12 cellular contexts compared by ENCODE assay signal in genomic region chr10:25176421-25176968, GRCh38. TPM values are rescaled to one million over a fixed set of nuclear protein-coding genes. Genes with fewer than 3 reads are reported as not detected.
A peak's percentile ranks its signal among the peaks of the same experiment; 100 is the strongest.
DNase-seq lines count a peak whose midpoint lies in the region; ATAC-seq and TF ChIP-seq lines count a peak whose summit lies in the region.
"Had no signal": no experiment of that assay in that cellular context is flagged by ENCODE, and none has a peak within 500 bp of the region (broad histone marks: within the 10 kb centered on the region; RNA-seq: fewer than 3 reads in every experiment).

No MANE protein-coding gene starts in this region.

- peaks cover 49% of the 10 kb centered on the region for H3K27me3 Mint-ChIP-seq in activated CD8-positive, alpha-beta T cell treated with anti-CD3 and anti-CD28 coated beads for 36 hours
- H3K27me3 Mint-ChIP-seq in activated CD8-positive, alpha-beta T cell treated with anti-CD3 and anti-CD28 coated beads, Interleukin-2, amount 10 ng/mL, durations not matched to agents 7 days and 5 days (ENCODE audit: low read depth), result peaks cover 37% of the 10 kb centered on the region
- H3K27me3 Mint-ChIP-seq in activated naive CD8-positive, alpha-beta T cell, result peaks cover 42% of the 10 kb centered on the region
- peaks cover 68% of the 10 kb centered on the region for H3K27me3 Mint-ChIP-seq in stimulated activated naive CD8-positive, alpha-beta T cell treated with anti-CD3 and anti-CD28 coated beads, Interleukin-15, amount 100 ng/mL, for 72 hours

- no peaks in the 10 kb centered on the region for H3K36me3 ChIP-seq in SJCRH30
- H3K36me3 ChIP-seq: vagina had no signal

- peaks cover 12% of the 10 kb centered on the region for H3K4me1 Mint-ChIP-seq in activated CD8-positive, alpha-beta T cell treated with anti-CD3 and anti-CD28 coated beads for 36 hours (ENCODE audit: low read depth)
- peaks cover 7% of the 10 kb centered on the region for H3K4me1 Mint-ChIP-seq in activated CD8-positive, alpha-beta T cell treated with anti-CD3 and anti-CD28 coated beads, Interleukin-2, amount 10 ng/mL, durations not matched to agents 7 days and 5 days (ENCODE audit: low read depth)
- peaks cover 8% of the 10 kb centered on the region for H3K4me1 Mint-ChIP-seq in activated naive CD8-positive, alpha-beta T cell (ENCODE audit: low read depth)
- H3K4me1 Mint-ChIP-seq in stimulated activated naive CD8-positive, alpha-beta T cell treated with anti-CD3 and anti-CD28 coated beads, Interleukin-15, amount 100 ng/mL, for 72 hours, result peaks cover 29% of the 10 kb centered on the region

- H3K4me3 Mint-ChIP-seq in activated CD8-positive, alpha-beta T cell treated with anti-CD3 and anti-CD28 coated beads for 36 hours, result no peak overlapping the region
- H3K4me3 Mint-ChIP-seq in activated CD8-positive, alpha-beta T cell treated with anti-CD3 and anti-CD28 coated beads, Interleukin-2, amount 10 ng/mL, durations not matched to agents 7 days and 5 days, result no peak overlapping the region
- peak overlapping the region; percentile 44 for H3K4me3 Mint-ChIP-seq in activated naive CD8-positive, alpha-beta T cell
- peak overlapping the region; percentile 15 to 63 for H3K4me3 Mint-ChIP-seq in stimulated activated naive CD8-positive, alpha-beta T cell treated with anti-CD3 and anti-CD28 coated beads, Interleukin-15, amount 100 ng/mL, for 72 hours
- H3K4me3 Mint-ChIP-seq: B cell had no signal

- POLR2A ChIA-PET in activated CD8-positive, alpha-beta T cell treated with anti-CD3 and anti-CD28 coated beads for 36 hours (lab: Charles Lee), result no interaction called here
- POLR2A ChIA-PET in activated CD8-positive, alpha-beta T cell treated with anti-CD3 and anti-CD28 coated beads, Interleukin-2, amount 10 ng/mL, durations not matched to agents 7 days and 5 days (lab: Charles Lee), result no interaction called here

- ATAC-seq in activated CD8-positive, alpha-beta T cell treated with anti-CD3 and anti-CD28 coated beads for 36 hours, result peak; percentile 55
- no peak for ATAC-seq in activated CD8-positive, alpha-beta T cell treated with anti-CD3 and anti-CD28 coated beads, Interleukin-2, amount 10 ng/mL, durations not matched to agents 7 days and 5 days
- peak; percentile 33 for ATAC-seq in stimulated activated naive CD8-positive, alpha-beta T cell treated with anti-CD3 and anti-CD28 coated beads, Interleukin-15, amount 100 ng/mL, for 72 hours
- no peak for ATAC-seq in HG02798 (IDR thresholded peaks at IDR 0.05; ENCODE audit: poor library complexity, unreplicated experiment)

- no peaks in the 10 kb centered on the region for H3K27me3 ChIP-seq in SJCRH30

- no peaks in the 10 kb centered on the region for H3K9me3 ChIP-seq in SJCRH30 (replicated peaks)
- H3K9me3 ChIP-seq: vagina had no signal

- no peak for TF ChIP-seq CTCF in activated CD8-positive, alpha-beta T cell treated with anti-CD3 and anti-CD28 coated beads for 36 hours (IDR thresholded peaks at IDR 0.05)

- no peak overlapping the region for H3K27ac ChIP-seq in SJCRH30
- H3K27ac ChIP-seq: vagina had no signal

- no peak overlapping the region for H3K4me3 ChIP-seq in SJCRH30
- H3K4me3 ChIP-seq: vagina had no signal

- peaks cover 1% of the 10 kb centered on the region for H3K36me3 Mint-ChIP-seq in activated CD8-positive, alpha-beta T cell treated with anti-CD3 and anti-CD28 coated beads for 36 hours (ENCODE audit: low read depth)
- H3K36me3 Mint-ChIP-seq in activated CD8-positive, alpha-beta T cell treated with anti-CD3 and anti-CD28 coated beads, Interleukin-2, amount 10 ng/mL, durations not matched to agents 7 days and 5 days (ENCODE audit: low read depth), result peaks cover 4% of the 10 kb centered on the region
- no peaks in the 10 kb centered on the region for H3K36me3 Mint-ChIP-seq in activated naive CD8-positive, alpha-beta T cell

- peak; percentile 31 for DNase-seq in activated CD8-positive, alpha-beta T cell treated with anti-CD3 and anti-CD28 coated beads for 36 hours
- DNase-seq in activated CD8-positive, alpha-beta T cell treated with anti-CD3 and anti-CD28 coated beads, Interleukin-2, amount 10 ng/mL, durations not matched to agents 7 days and 5 days, result no peak
- DNase-seq in iPS-NIHi7 (ENCODE audit: extremely low spot score) (peak; percentile 32), GF-D8 (lab: John Stamatoyannopoulos, UW) (no peak), SJCRH30 (no peak)
- peak in 1 of 2 donors; percentile 1 for DNase-seq in stimulated activated naive CD8-positive, alpha-beta T cell treated with anti-CD3 and anti-CD28 coated beads, Interleukin-15, amount 100 ng/mL, for 72 hours
- DNase-seq: NCI-H2029, SIG-M5 had no signal

- H3K4me1 ChIP-seq in SJCRH30, result no peaks in the 10 kb centered on the region

- intact Hi-C loops in activated CD8-positive, alpha-beta T cell treated with anti-CD3 and anti-CD28 coated beads for 36 hours (cut with micrococcal nuclease), result no loop called here

- CTCF ChIA-PET in activated CD8-positive, alpha-beta T cell treated with anti-CD3 and anti-CD28 coated beads for 36 hours (lab: Charles Lee), result interaction anchor here (1.0 kb wide), 1 partner anchor 559 kb away, joined by 3 read pairs; no protein-coding TSS in a partner anchor
- CTCF ChIA-PET in activated CD8-positive, alpha-beta T cell treated with anti-CD3 and anti-CD28 coated beads, Interleukin-2, amount 10 ng/mL, durations not matched to agents 7 days and 5 days (lab: Charles Lee), result no interaction called here

- peaks cover 4% of the 10 kb centered on the region for H3K9me3 Mint-ChIP-seq in activated CD8-positive, alpha-beta T cell treated with anti-CD3 and anti-CD28 coated beads for 36 hours
- H3K9me3 Mint-ChIP-seq in activated CD8-positive, alpha-beta T cell treated with anti-CD3 and anti-CD28 coated beads, Interleukin-2, amount 10 ng/mL, durations not matched to agents 7 days and 5 days (ENCODE audit: insufficient read depth), result no peaks in the 10 kb centered on the region
- peaks cover 4% of the 10 kb centered on the region for H3K9me3 Mint-ChIP-seq in activated naive CD8-positive, alpha-beta T cell (ENCODE audit: low read depth)
- H3K9me3 Mint-ChIP-seq in stimulated activated naive CD8-positive, alpha-beta T cell treated with anti-CD3 and anti-CD28 coated beads, Interleukin-15, amount 100 ng/mL, for 72 hours, result peaks cover 6 to 12% of the 10 kb centered on the region in 2 donors

- H3K27ac Mint-ChIP-seq in activated CD8-positive, alpha-beta T cell treated with anti-CD3 and anti-CD28 coated beads for 36 hours, result no peak overlapping the region
- H3K27ac Mint-ChIP-seq in activated CD8-positive, alpha-beta T cell treated with anti-CD3 and anti-CD28 coated beads, Interleukin-2, amount 10 ng/mL, durations not matched to agents 7 days and 5 days, result no peak overlapping the region
- no peak overlapping the region for H3K27ac Mint-ChIP-seq in activated naive CD8-positive, alpha-beta T cell
- no peak overlapping the region for H3K27ac Mint-ChIP-seq in stimulated activated naive CD8-positive, alpha-beta T cell treated with anti-CD3 and anti-CD28 coated beads, Interleukin-15, amount 100 ng/mL, for 72 hours
- H3K27ac Mint-ChIP-seq: B cell had no signal

RNA-seq across cellular contexts. Expression of gene GPR158, which starts 1.7 kb away (rescaled TPM):
- not detected for total RNA-seq in activated CD8-positive, alpha-beta T cell treated with anti-CD3 and anti-CD28 coated beads for 36 hours
- total RNA-seq in activated CD8-positive, alpha-beta T cell treated with anti-CD3 and anti-CD28 coated beads, Interleukin-2, amount 10 ng/mL, durations not matched to agents 7 days and 5 days, result not detected
- total RNA-seq in SJCRH30 (2014; rRNA removed; shearing (Covaris generic)), result 6.7 and 6.8 TPM in 2 replicates
- total RNA-seq: B cell had no signal

Comparison
In these comparisons a context has a peak if more than half of its experiments do, and no peak if none do; other contexts are left out.
1. ATAC-seq: peak in activated CD8-positive, alpha-beta T cell treated with anti-CD3 and anti-CD28 coated beads for 36 hours (single experiment) and stimulated activated naive CD8-positive, alpha-beta T cell treated with anti-CD3 and anti-CD28 coated beads, Interleukin-15, amount 100 ng/mL, for 72 hours (single experiment); none in activated CD8-positive, alpha-beta T cell treated with anti-CD3 and anti-CD28 coated beads, Interleukin-2, amount 10 ng/mL, durations not matched to agents 7 days and 5 days (single experiment) and HG02798 (single experiment).
2. DNase-seq: peak in activated CD8-positive, alpha-beta T cell treated with anti-CD3 and anti-CD28 coated beads for 36 hours (single experiment) and iPS-NIHi7 (single experiment); none in activated CD8-positive, alpha-beta T cell treated with anti-CD3 and anti-CD28 coated beads, Interleukin-2, amount 10 ng/mL, durations not matched to agents 7 days and 5 days (single experiment), GF-D8 (single experiment) and SJCRH30 (0 of 2).
3. H3K4me3 Mint-ChIP-seq: peak in activated naive CD8-positive, alpha-beta T cell (single experiment) and stimulated activated naive CD8-positive, alpha-beta T cell treated with anti-CD3 and anti-CD28 coated beads, Interleukin-15, amount 100 ng/mL, for 72 hours (2 of 2); none in activated CD8-positive, alpha-beta T cell treated with anti-CD3 and anti-CD28 coated beads for 36 hours (single experiment) and activated CD8-positive, alpha-beta T cell treated with anti-CD3 and anti-CD28 coated beads, Interleukin-2, amount 10 ng/mL, durations not matched to agents 7 days and 5 days (single experiment).